ENCODE assay signal across 22 cellular contexts in genomic region chr3:85758442-85758841, GRCh38.
A peak's percentile ranks its signal among the peaks of the same experiment; 100 is the strongest.
DNase-seq lines count a peak whose midpoint lies in the region; ATAC-seq and TF ChIP-seq lines count a peak whose summit lies in the region.
"Had no signal": no experiment of that assay in that cellular context is flagged by ENCODE, and none has a peak within 500 bp of the region (broad histone marks: within the 10 kb centered on the region; RNA-seq: fewer than 3 reads in every experiment).

No MANE protein-coding gene starts in this region.

- peaks cover 27% of the 10 kb centered on the region for H3K27me3 Mint-ChIP-seq in MCF 10A (ENCODE audit: insufficient read depth, unreplicated experiment)
- H3K27me3 Mint-ChIP-seq: B cell; CD4-positive, CD25-positive, alpha-beta regulatory T cell had no signal

- H3K27me3 ChIP-seq in mammary epithelial cell (ENCODE audit: insufficient read depth, low read length) (no peaks in the 10 kb centered on the region), RWPE2 (ENCODE audit: insufficient read depth, poor library complexity, severe bottlenecking) (no peaks in the 10 kb centered on the region), fibroblast of lung (ENCODE audit: control insufficient read depth, insufficient read depth, low read length) (no peaks in the 10 kb centered on the region)
- H3K27me3 ChIP-seq: BLaER1 had no signal

- BruUV-seq in mammary epithelial cell (replicated peaks; lab: Mats Ljungman, UMichigan): no TSS peak
- no TSS peak for BruUV-seq in MCF 10A (replicated peaks; lab: Mats Ljungman, UMichigan)

- H3K4me2 ChIP-seq in mammary epithelial cell (ENCODE audit: insufficient read depth, low read depth, low read length): no peak overlapping the region
- H3K4me2 ChIP-seq in fibroblast of lung (ENCODE audit: extremely low read depth, insufficient read depth, low read length): no peak overlapping the region
- H3K4me2 ChIP-seq: BLaER1 had no signal

- H3K79me2 ChIP-seq in mammary epithelial cell (ENCODE audit: insufficient read depth, low read length) (no peaks in the 10 kb centered on the region), fibroblast of lung (ENCODE audit: control insufficient read depth, insufficient read depth, low read length) (no peaks in the 10 kb centered on the region)

- no peak overlapping the region for H2AFZ ChIP-seq in mammary epithelial cell (ENCODE audit: low read depth, low read length)
- H2AFZ ChIP-seq in fibroblast of lung (ENCODE audit: low read length): no peak overlapping the region
- H2AFZ ChIP-seq: GM23248 had no signal

- intact Hi-C loops in mammary epithelial cell (cut with micrococcal nuclease): no loop called here
- intact Hi-C loops in MCF 10A (cut with micrococcal nuclease): no loop called here

- DNase-seq in mammary epithelial cell (peak; percentile 1), MCF 10A (ENCODE audit: unreplicated experiment) (no peak), RWPE2 (ENCODE audit: low spot score) (no peak), fibroblast of lung (ENCODE audit: low read depth in 2 of 2) (peak; percentile 5 to 27), SKM-1 (lab: John Stamatoyannopoulos, UW; ENCODE audit: unreplicated experiment) (no peak), DMS53 (lab: John Stamatoyannopoulos, UW) (no peak), coronary artery (ENCODE audit: low spot score) (no peak)
- DNase-seq: Caco-2; CD4-positive, CD25-positive, alpha-beta regulatory T cell; CD8-positive, alpha-beta T cell; DMS153; DMS79; EL; GDM1; GM23248; H7; HCEC 1CT had no signal

- H3K36me3 Mint-ChIP-seq in MCF 10A (ENCODE audit: insufficient read depth, unreplicated experiment): no peaks in the 10 kb centered on the region
- H3K36me3 Mint-ChIP-seq: CD4-positive, CD25-positive, alpha-beta regulatory T cell; CD8-positive, alpha-beta T cell had no signal

- H3K9ac ChIP-seq in mammary epithelial cell (ENCODE audit: insufficient read depth, low read length) (no peak overlapping the region), fibroblast of lung (ENCODE audit: insufficient read depth, low read length) (no peak overlapping the region)
- H3K9ac ChIP-seq: BLaER1, GM23248 had no signal

- H3K27ac ChIP-seq in mammary epithelial cell (ENCODE audit: insufficient read depth, low read depth, low read length): no peak overlapping the region
- no peak overlapping the region for H3K27ac ChIP-seq in RWPE2 (ENCODE audit: poor library complexity, severe bottlenecking)
- H3K27ac ChIP-seq in fibroblast of lung (ENCODE audit: insufficient read depth, low read length): no peak overlapping the region
- H3K27ac ChIP-seq in coronary artery: no peak overlapping the region
- H3K27ac ChIP-seq: 22Rv1, BLaER1, C4-2B, GM23248 had no signal

- no peak overlapping the region for H3K27ac Mint-ChIP-seq in MCF 10A (ENCODE audit: low read depth, unreplicated experiment)
- H3K27ac Mint-ChIP-seq: B cell; CD4-positive, CD25-positive, alpha-beta regulatory T cell; CD8-positive, alpha-beta T cell had no signal

- POLR2A ChIA-PET in MCF 10A (lab: Yijun Ruan, JAX): no interaction called here

- no peak for TF ChIP-seq CTCF in mammary epithelial cell (conservative IDR thresholded peaks at IDR 0.05 in 1 of 2, IDR thresholded peaks at IDR 0.05 in 1 of 2; ENCODE audit: extremely low read depth in 1 of 2, insufficient read depth in 1 of 2, low read depth in 1 of 2, low read length in 2 of 2)
- TF ChIP-seq CTCF in MCF 10A (IDR thresholded peaks at IDR 0.05; ENCODE audit: unreplicated experiment): no peak
- TF ChIP-seq CTCF in RWPE2 (IDR thresholded peaks at IDR 0.05; ENCODE audit: poor library complexity, severe bottlenecking): no peak
- TF ChIP-seq CTCF in fibroblast of lung (conservative IDR thresholded peaks at IDR 0.05 in 1 of 2, IDR thresholded peaks at IDR 0.05 in 1 of 2; ENCODE audit: low read depth in 1 of 2, low read length in 2 of 2): no peak
- TF ChIP-seq CTCF in coronary artery (IDR thresholded peaks at IDR 0.05): no peak

- H3K4me3 Mint-ChIP-seq in MCF 10A (ENCODE audit: unreplicated experiment): no peak overlapping the region
- H3K4me3 Mint-ChIP-seq: B cell; CD4-positive, CD25-positive, alpha-beta regulatory T cell; CD8-positive, alpha-beta T cell had no signal

- dilution Hi-C loops in mammary epithelial cell (cut with HindIII; ENCODE audit: low sequenced_read_pairs): no loop called here

- no peaks in the 10 kb centered on the region for H3K4me1 Mint-ChIP-seq in MCF 10A (ENCODE audit: insufficient read depth, unreplicated experiment)
- H3K4me1 Mint-ChIP-seq: B cell had no signal

- H3K4me1 ChIP-seq in mammary epithelial cell (ENCODE audit: insufficient read depth, low read length): no peaks in the 10 kb centered on the region
- H3K4me1 ChIP-seq in RWPE2 (ENCODE audit: insufficient read depth, poor library complexity, severe bottlenecking): peaks cover 15% of the 10 kb centered on the region
- H3K4me1 ChIP-seq in fibroblast of lung (ENCODE audit: control insufficient read depth, extremely low read depth, insufficient read depth, low read length): no peaks in the 10 kb centered on the region
- H3K4me1 ChIP-seq: Caco-2 had no signal

- in situ Hi-C loops in mammary epithelial cell (cut with MboI; ENCODE audit: low sequenced_read_pairs in 2 of 2): no loop called here

- no peaks in the 10 kb centered on the region for H3K9me3 Mint-ChIP-seq in MCF 10A (ENCODE audit: unreplicated experiment)

- H3K4me3 ChIP-seq in mammary epithelial cell (replicated peaks in 1 of 3; ENCODE audit: insufficient read depth in 1 of 3, low read depth in 2 of 3, low read length in 3 of 3): no peak overlapping the region
- H3K4me3 ChIP-seq in RWPE2 (ENCODE audit: severe bottlenecking): no peak overlapping the region
- H3K4me3 ChIP-seq in fibroblast of lung (replicated peaks in 1 of 4; ENCODE audit: control extremely low read depth in 1 of 4, insufficient read depth in 1 of 4, low read depth in 3 of 4, low read length in 4 of 4): no peak overlapping the region
- no peak overlapping the region for H3K4me3 ChIP-seq in coronary artery
- H3K4me3 ChIP-seq: BLaER1, GM12878, GM23248 had no signal

- CTCF ChIA-PET in mammary epithelial cell (lab: Charles Lee; ENCODE audit: low non-redundant PET) (no interaction called here), MCF 10A (lab: Yijun Ruan, JAX) (no interaction called here)

- H3K9me3 ChIP-seq in mammary epithelial cell (replicated peaks; ENCODE audit: insufficient read depth, low read length) (no peaks in the 10 kb centered on the region), RWPE2 (ENCODE audit: severe bottlenecking) (no peaks in the 10 kb centered on the region), fibroblast of lung (ENCODE audit: control insufficient read depth, insufficient read depth, low read depth, low read length) (no peaks in the 10 kb centered on the region)
- H3K9me3 ChIP-seq: BLaER1, Caco-2 had no signal

- no peaks in the 10 kb centered on the region for H4K20me1 ChIP-seq in mammary epithelial cell (ENCODE audit: insufficient read depth, low read length)
- no peaks in the 10 kb centered on the region for H4K20me1 ChIP-seq in fibroblast of lung (ENCODE audit: control insufficient read depth, extremely low read depth, insufficient read depth, low read length)
- H4K20me1 ChIP-seq: BLaER1 had no signal

- peak; percentile 80 for ATAC-seq in RWPE2 (ENCODE audit: low read depth)
- ATAC-seq: CD8-positive, alpha-beta T cell; GM12878 had no signal

- H3K36me3 ChIP-seq in mammary epithelial cell (ENCODE audit: insufficient read depth, low read length): no peaks in the 10 kb centered on the region
- no peaks in the 10 kb centered on the region for H3K36me3 ChIP-seq in RWPE2 (ENCODE audit: low read depth)
- no peaks in the 10 kb centered on the region for H3K36me3 ChIP-seq in fibroblast of lung (ENCODE audit: control insufficient read depth, insufficient read depth, low read length)
- H3K36me3 ChIP-seq: BLaER1 had no signal

Comparison
In these comparisons a context has a peak if more than half of its experiments do, and no peak if none do; other contexts are left out.
1. DNase-seq: peak in mammary epithelial cell (single experiment) and fibroblast of lung (2 of 2); none in MCF 10A (single experiment), RWPE2 (single experiment), SKM-1 (single experiment), DMS53 (single experiment) and coronary artery (single experiment).